In genomic region chr16:53780051-53780450, GRCh38 we compare ENCODE assay signal across 16 cellular contexts.
A peak's percentile ranks its signal among the peaks of the same experiment; 100 is the strongest.
DNase-seq lines count a peak whose midpoint lies in the region; ATAC-seq and TF ChIP-seq lines count a peak whose summit lies in the region.
"Had no signal": no experiment of that assay in that cellular context is flagged by ENCODE, and none has a peak within 500 bp of the region (broad histone marks: within the 10 kb centered on the region; RNA-seq: fewer than 3 reads in every experiment).

No MANE protein-coding gene starts in this region.

- POLR2A ChIA-PET in PC-9 (lab: Charles Lee; ENCODE audit: unreplicated experiment) (interaction anchor here (0.6 kb wide), 1 partner anchor 198 kb away, joined by 4 read pairs; no protein-coding TSS in a partner anchor), HEK293T (lab: Yijun Ruan, JAX) (no interaction called here)

- H4K8ac ChIP-seq in trophoblast cell (ENCODE audit: low read depth, low read length), result peak overlapping the region; percentile 0

- no peak overlapping the region for H3K18ac ChIP-seq in trophoblast cell (ENCODE audit: low read length)

- no peaks in the 10 kb centered on the region for H4K20me1 ChIP-seq in PC-9 (ENCODE audit: insufficient read depth)

- H3K79me1 ChIP-seq in trophoblast cell (ENCODE audit: low read length), result peaks cover 7% of the 10 kb centered on the region

- peak overlapping the region; percentile 46 for H2BK120ac ChIP-seq in trophoblast cell (ENCODE audit: insufficient read depth, low read length, poor library complexity)

- H3K79me2 ChIP-seq in PC-9 (ENCODE audit: low read depth), result peaks cover 75% of the 10 kb centered on the region
- no peaks in the 10 kb centered on the region for H3K79me2 ChIP-seq in trophoblast cell (ENCODE audit: control insufficient read depth, insufficient read depth, low read length, poor library complexity)

- no peak overlapping the region for H3K4ac ChIP-seq in trophoblast cell (ENCODE audit: low read depth, low read length)

- CTCF ChIA-PET in PC-9 (lab: Charles Lee) (no interaction called here), HEK293T (lab: Yijun Ruan, JAX) (no interaction called here)

- H3F3A ChIP-seq in PC-9 (ENCODE audit: insufficient read depth, low read depth), result peaks cover 47% of the 10 kb centered on the region

- H3K36me3 ChIP-seq in PC-9 (ENCODE audit: low read depth) (no peaks in the 10 kb centered on the region), trophoblast cell (ENCODE audit: control insufficient read depth in 1 of 2, insufficient read depth in 2 of 2, low read length in 2 of 2) (no peaks in the 10 kb centered on the region), sigmoid colon (no peaks in the 10 kb centered on the region)
- H3K36me3 ChIP-seq: right lobe of liver had no signal

- H3K14ac ChIP-seq in trophoblast cell (ENCODE audit: low read length), result no peak overlapping the region

- WGBS in trophoblast cell (ENCODE audit: extremely low coverage, insufficient coverage, insufficient read length), result no CpG with 5 or more reads among the region's 3 CpGs
- WGBS in sigmoid colon, 2 donors, result 71 to 90% methylated on average over 3 of the region's 3 CpGs

- H3K27ac ChIP-seq in PC-9 (peak overlapping the region; percentile 62), epithelial cell of prostate (peak overlapping the region; percentile 26), trophoblast cell (ENCODE audit: low read depth, low read length) (no peak overlapping the region), sigmoid colon (no peak overlapping the region)
- H3K27ac ChIP-seq: right lobe of liver, SK-N-MC had no signal

- peak overlapping the region; percentile 35 for H3K9ac ChIP-seq in trophoblast cell (ENCODE audit: low read length)

- no peak overlapping the region for H4K91ac ChIP-seq in trophoblast cell (ENCODE audit: low read depth, low read length)

- no peak for TF ChIP-seq EP300 in sigmoid colon (IDR thresholded peaks at IDR 0.05)

- no peak overlapping the region for H2AK5ac ChIP-seq in trophoblast cell (ENCODE audit: low read length)

- H4K12ac ChIP-seq in trophoblast cell (ENCODE audit: low read depth, low read length), result no peak overlapping the region

- no peak for TF ChIP-seq POLR2A in sigmoid colon (IDR thresholded peaks at IDR 0.05)

- H3K4me2 ChIP-seq in PC-9, result peak overlapping the region; percentile 56
- H3K4me2 ChIP-seq in trophoblast cell (ENCODE audit: low read length), result no peak overlapping the region

- no peak overlapping the region for H2BK12ac ChIP-seq in trophoblast cell (ENCODE audit: low read length)

- TF ChIP-seq CTCF in PC-9 (conservative IDR thresholded peaks at IDR 0.05) (no peak), sigmoid colon (IDR thresholded peaks at IDR 0.05) (no peak)

- no TSS peak for BruUV-seq in PC-9 (replicated peaks; lab: Mats Ljungman, UMichigan)

- DNase-seq in DMS53 (lab: John Stamatoyannopoulos, UW), result peak; percentile 77
- peak; percentile 41 to 61 for DNase-seq in PC-9
- no peak for DNase-seq in epithelial cell of prostate (ENCODE audit: low read depth, low spot score)
- peak in 1 of 2 donors; percentile 45 for DNase-seq in trophoblast cell
- no peak for DNase-seq in NOMO-1 (lab: John Stamatoyannopoulos, UW; ENCODE audit: unreplicated experiment in 2 of 2)
- DNase-seq in HEK293T (ENCODE audit: extremely low spot score), result no peak
- DNase-seq in sigmoid colon, result no peak
- DNase-seq: activated CD4-positive, alpha-beta T cell treated with anti-CD3 and anti-CD28 coated beads for 48 hours; activated gamma-delta T cell; CD8-positive, alpha-beta memory T cell; KBM-7; NCI-H1048; right lobe of liver; stimulated activated CD4-positive, alpha-beta T cell treated with anti-CD3 and anti-CD28 coated beads, Interleukin-1b, Interleukin-23, amount 100 ng/mL, for 48 hours had no signal

- H2BK5ac ChIP-seq in trophoblast cell (ENCODE audit: low read depth, low read length, poor library complexity), result no peak overlapping the region

- H3K9me3 ChIP-seq in PC-9 (ENCODE audit: insufficient read depth, low read depth), result no peaks in the 10 kb centered on the region
- H3K9me3 ChIP-seq in trophoblast cell (ENCODE audit: insufficient read depth, low read depth, low read length), result no peaks in the 10 kb centered on the region
- H3K9me3 ChIP-seq in sigmoid colon, result no peaks in the 10 kb centered on the region
- H3K9me3 ChIP-seq: right lobe of liver had no signal

- H3K4me3 ChIP-seq in PC-9, result no peak overlapping the region
- H3K4me3 ChIP-seq in trophoblast cell (ENCODE audit: low read depth, low read length), result no peak overlapping the region
- H3K4me3 ChIP-seq in sigmoid colon, result no peak overlapping the region
- H3K4me3 ChIP-seq: right lobe of liver, SK-N-MC had no signal

- no peak for ATAC-seq in GM18502 (IDR thresholded peaks at IDR 0.05; ENCODE audit: poor library complexity, unreplicated experiment)
- ATAC-seq: right lobe of liver had no signal

- H2AFZ ChIP-seq in PC-9 (no peak overlapping the region), trophoblast cell (ENCODE audit: insufficient read depth, low read length, poor library complexity) (no peak overlapping the region)

- no peak overlapping the region for H3K23ac ChIP-seq in trophoblast cell (ENCODE audit: low read length)

- H3K9me2 ChIP-seq in PC-9 (ENCODE audit: insufficient read depth), result no peaks in the 10 kb centered on the region

- H3K4me1 ChIP-seq in PC-9 (replicated peaks; ENCODE audit: insufficient read depth), result peaks cover 95% of the 10 kb centered on the region
- peaks cover 8 to 10% of the 10 kb centered on the region in 2 experiments for H3K4me1 ChIP-seq in trophoblast cell (ENCODE audit: control insufficient read depth in 1 of 2, insufficient read depth in 2 of 2, low read length in 2 of 2)
- peaks cover 0 to 57% (median 35%) of the 10 kb centered on the region in 4 donors for H3K4me1 ChIP-seq in sigmoid colon

- intact Hi-C loops in PC-9 (cut with micrococcal nuclease; ENCODE audit: unreplicated experiment) (loop anchor here (2.0 to 10.0 kb wide), 2 partner anchors 43 to 85 kb away; no protein-coding TSS in a partner anchor), sigmoid colon (cut with DNase I) (no loop called here)

- H3K27me3 ChIP-seq in PC-9 (ENCODE audit: insufficient read depth, low read depth), result no peaks in the 10 kb centered on the region
- no peaks in the 10 kb centered on the region for H3K27me3 ChIP-seq in trophoblast cell (ENCODE audit: insufficient read depth, low read length)
- H3K27me3 ChIP-seq in sigmoid colon, result no peaks in the 10 kb centered on the region
- H3K27me3 ChIP-seq: right lobe of liver had no signal

TF ChIP-seq in HEK293T, 16 proteins besides CTCF, POLR2A, EP300 and RAD21:
- no peak for TF ChIP-seq FOXA1 (IDR thresholded peaks at IDR 0.05)
- no peak for TF ChIP-seq LEF1 (IDR thresholded peaks at IDR 0.05; ENCODE audit: borderline replicate concordance)
- TF ChIP-seq PKNOX1 (IDR thresholded peaks at IDR 0.05), result no peak
- no peak for TF ChIP-seq HDGF (IDR thresholded peaks at IDR 0.05; ENCODE audit: borderline replicate concordance)
- TF ChIP-seq SP1 (IDR thresholded peaks at IDR 0.05), result no peak
- no peak for TF ChIP-seq TARDBP (IDR thresholded peaks at IDR 0.05)
- no peak for TF ChIP-seq NFRKB (IDR thresholded peaks at IDR 0.05)
- TF ChIP-seq ZNF384 (IDR thresholded peaks at IDR 0.05), result no peak
- TF ChIP-seq FOXK2 (IDR thresholded peaks at IDR 0.05), result no peak
- no peak for TF ChIP-seq FOXM1 (IDR thresholded peaks at IDR 0.05; ENCODE audit: borderline replicate concordance)
- no peak for TF ChIP-seq CTBP1 (IDR thresholded peaks at IDR 0.05; ENCODE audit: borderline replicate concordance)
- TF ChIP-seq ELF4 (IDR thresholded peaks at IDR 0.05), result no peak
- no peak for TF ChIP-seq L3MBTL2 (conservative IDR thresholded peaks at IDR 0.05)
- no peak for TF ChIP-seq ARNT (IDR thresholded peaks at IDR 0.05)
- no peak for TF ChIP-seq SUZ12 (IDR thresholded peaks at IDR 0.05)
- no peak for TF ChIP-seq BHLHE40 (IDR thresholded peaks at IDR 0.05; ENCODE audit: borderline replicate concordance)

Comparison
In these comparisons a context has a peak if more than half of its experiments do, and no peak if none do; other contexts are left out.
1. DNase-seq: peak in DMS53 (single experiment) and PC-9 (2 of 2); none in epithelial cell of prostate (single experiment), NOMO-1 (0 of 2), HEK293T (single experiment) and sigmoid colon (single experiment).
2. H3K27ac ChIP-seq: peak in PC-9 (single experiment) and epithelial cell of prostate (single experiment); none in trophoblast cell (single experiment) and sigmoid colon (0 of 4).